Comparison of ENCODE assay signal across 27 cellular contexts in the genomic region with DNA sequence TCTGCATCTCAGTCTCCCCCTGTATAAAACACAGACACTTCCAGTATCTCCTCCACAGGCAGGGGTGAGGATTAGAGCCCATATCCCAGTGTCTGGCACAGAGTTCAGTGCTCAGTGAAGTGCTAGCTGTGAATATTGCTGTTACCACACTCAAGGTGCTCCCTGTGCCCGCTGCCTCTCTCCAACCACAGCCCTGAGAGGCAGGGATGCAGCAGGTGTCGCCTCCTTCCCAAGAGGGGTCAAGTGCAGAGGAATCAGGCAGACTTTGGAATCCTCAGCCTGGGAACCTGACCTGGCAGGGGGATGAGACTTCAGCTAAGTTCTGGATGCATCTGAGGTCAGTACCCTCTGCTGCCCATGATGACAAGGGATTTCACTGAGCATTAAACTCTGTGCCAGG.
"Had no signal": no experiment of that assay in that cellular context is flagged by ENCODE, and none has a peak within 500 bp of the region (broad histone marks: within the 10 kb centered on the region; RNA-seq: fewer than 3 reads in every experiment).

No MANE protein-coding gene starts in this region.

- H3K27me3 ChIP-seq: adrenal gland, body of pancreas, esophagus muscularis mucosa, foreskin keratinocyte, gastrocnemius medialis had no signal

- H3K4me3 Mint-ChIP-seq: activated CD4-positive, alpha-beta memory T cell treated with anti-CD3 and anti-CD28 coated beads, Interleukin-2, amount 10 ng/mL, durations not matched to agents 7 days and 5 days; activated CD4-positive, alpha-beta T cell treated with anti-CD3 and anti-CD28 coated beads, Interleukin-2, amount 10 ng/mL, durations not matched to agents 7 days and 5 days; activated naive CD4-positive, alpha-beta T cell treated with anti-CD3 and anti-CD28 coated beads for 36 hours; activated naive CD4-positive, alpha-beta T cell treated with anti-CD3 and anti-CD28 coated beads, Interleukin-2, amount 50 U/mL, for 24 hours; activated naive CD8-positive, alpha-beta T cell treated with anti-CD3 and anti-CD28 coated beads for 36 hours; activated naive CD8-positive, alpha-beta T cell treated with anti-CD3 and anti-CD28 coated beads, Interleukin-2, amount 50 U/mL, for 24 hours; activated T-helper 1 cell treated with anti-CD3 and anti-CD28 coated beads, Interleukin-12 subunit alpha, Interleukin-12 subunit beta, Interleukin-2, Interleukin-4 antibody, amounts not matched to agents 30 ng/mL and 10 ng/mL and 1 ng/mL, durations not matched to agents 14 hours and 24 hours and 36 hours; effector memory CD8-positive, alpha-beta T cell; WTC11 had no signal

- H3K27ac Mint-ChIP-seq: activated CD4-positive, alpha-beta memory T cell treated with anti-CD3 and anti-CD28 coated beads, Interleukin-2, amount 10 ng/mL, durations not matched to agents 7 days and 5 days; activated CD4-positive, alpha-beta T cell treated with anti-CD3 and anti-CD28 coated beads, Interleukin-2, amount 10 ng/mL, durations not matched to agents 7 days and 5 days; activated naive CD4-positive, alpha-beta T cell treated with anti-CD3 and anti-CD28 coated beads for 36 hours; activated naive CD4-positive, alpha-beta T cell treated with anti-CD3 and anti-CD28 coated beads, Interleukin-2, amount 50 U/mL, for 24 hours; activated naive CD8-positive, alpha-beta T cell treated with anti-CD3 and anti-CD28 coated beads for 36 hours; activated naive CD8-positive, alpha-beta T cell treated with anti-CD3 and anti-CD28 coated beads, Interleukin-2, amount 50 U/mL, for 24 hours; activated T-helper 1 cell treated with anti-CD3 and anti-CD28 coated beads, Interleukin-12 subunit alpha, Interleukin-12 subunit beta, Interleukin-2, Interleukin-4 antibody, amounts not matched to agents 30 ng/mL and 10 ng/mL and 1 ng/mL, durations not matched to agents 14 hours and 24 hours and 36 hours; activated T-helper 2 cell treated with anti-CD3 and anti-CD28 coated beads, Interferon-gamma antibody, Interleukin-2, Interleukin-4, amounts not matched to agents 10 μg/mL and 5 μg/mL and 100 μg/mL, durations not matched to agents 14 hours and 24 hours and 36 hours; effector memory CD8-positive, alpha-beta T cell; WTC11 had no signal

- H3K36me3 Mint-ChIP-seq: activated naive CD4-positive, alpha-beta T cell treated with anti-CD3 and anti-CD28 coated beads, Interleukin-2, amount 50 U/mL, for 24 hours; activated naive CD8-positive, alpha-beta T cell treated with anti-CD3 and anti-CD28 coated beads for 36 hours had no signal

- H3K27ac ChIP-seq: adrenal gland, body of pancreas, esophagus muscularis mucosa, foreskin keratinocyte, gastrocnemius medialis had no signal

- H3K4me1 Mint-ChIP-seq: activated CD4-positive, alpha-beta memory T cell treated with anti-CD3 and anti-CD28 coated beads, Interleukin-2, amount 10 ng/mL, durations not matched to agents 7 days and 5 days; activated CD4-positive, alpha-beta T cell treated with anti-CD3 and anti-CD28 coated beads, Interleukin-2, amount 10 ng/mL, durations not matched to agents 7 days and 5 days; activated naive CD4-positive, alpha-beta T cell treated with anti-CD3 and anti-CD28 coated beads, Interleukin-2, amount 50 U/mL, for 24 hours; activated naive CD8-positive, alpha-beta T cell treated with anti-CD3 and anti-CD28 coated beads for 36 hours; activated naive CD8-positive, alpha-beta T cell treated with anti-CD3 and anti-CD28 coated beads, Interleukin-2, amount 50 U/mL, for 24 hours had no signal

- H3K4me3 ChIP-seq: adrenal gland, body of pancreas, esophagus muscularis mucosa, gastrocnemius medialis had no signal

- H3K4me1 ChIP-seq: adrenal gland, esophagus muscularis mucosa, foreskin keratinocyte, gastrocnemius medialis had no signal

- H3K9me3 ChIP-seq: adrenal gland, body of pancreas, esophagus muscularis mucosa, gastrocnemius medialis had no signal

- H3K9me3 Mint-ChIP-seq: activated CD4-positive, alpha-beta memory T cell treated with anti-CD3 and anti-CD28 coated beads, Interleukin-2, amount 10 ng/mL, durations not matched to agents 7 days and 5 days; activated CD4-positive, alpha-beta T cell treated with anti-CD3 and anti-CD28 coated beads, Interleukin-2, amount 10 ng/mL, durations not matched to agents 7 days and 5 days; activated naive CD4-positive, alpha-beta T cell treated with anti-CD3 and anti-CD28 coated beads for 36 hours; activated naive CD4-positive, alpha-beta T cell treated with anti-CD3 and anti-CD28 coated beads, Interleukin-2, amount 50 U/mL, for 24 hours; activated naive CD8-positive, alpha-beta T cell treated with anti-CD3 and anti-CD28 coated beads for 36 hours; activated T-helper 1 cell treated with anti-CD3 and anti-CD28 coated beads, Interleukin-12 subunit alpha, Interleukin-12 subunit beta, Interleukin-2, Interleukin-4 antibody, amounts not matched to agents 30 ng/mL and 10 ng/mL and 1 ng/mL, durations not matched to agents 14 hours and 24 hours and 36 hours; activated T-helper 2 cell treated with anti-CD3 and anti-CD28 coated beads, Interferon-gamma antibody, Interleukin-2, Interleukin-4, amounts not matched to agents 10 μg/mL and 5 μg/mL and 100 μg/mL, durations not matched to agents 14 hours and 24 hours and 36 hours had no signal

- H3K27me3 Mint-ChIP-seq: activated CD4-positive, alpha-beta memory T cell treated with anti-CD3 and anti-CD28 coated beads, Interleukin-2, amount 10 ng/mL, durations not matched to agents 7 days and 5 days; activated CD4-positive, alpha-beta T cell treated with anti-CD3 and anti-CD28 coated beads, Interleukin-2, amount 10 ng/mL, durations not matched to agents 7 days and 5 days; activated naive CD4-positive, alpha-beta T cell treated with anti-CD3 and anti-CD28 coated beads, Interleukin-2, amount 50 U/mL, for 24 hours; activated naive CD8-positive, alpha-beta T cell treated with anti-CD3 and anti-CD28 coated beads for 36 hours; activated naive CD8-positive, alpha-beta T cell treated with anti-CD3 and anti-CD28 coated beads, Interleukin-2, amount 50 U/mL, for 24 hours; effector memory CD8-positive, alpha-beta T cell had no signal

- DNase-seq: activated CD4-positive, alpha-beta memory T cell treated with anti-CD3 and anti-CD28 coated beads, Interleukin-2, amount 10 ng/mL, durations not matched to agents 7 days and 5 days; activated CD4-positive, alpha-beta T cell treated with anti-CD3 and anti-CD28 coated beads for 1 hour; activated CD4-positive, alpha-beta T cell treated with anti-CD3 and anti-CD28 coated beads for 4 hours; activated CD4-positive, alpha-beta T cell treated with anti-CD3 and anti-CD28 coated beads, Interleukin-2, amount 10 ng/mL, durations not matched to agents 7 days and 5 days; activated CD4-positive, alpha-beta T cell treated with anti-CD3 and anti-CD28 coated beads, Interleukin-2, amount 50 U/mL, for 4 hours; activated CD8-positive, alpha-beta memory T cell treated with anti-CD3 and anti-CD28 coated beads, Interleukin-2, amount 50 U/mL, for 4 hours; activated effector memory CD4-positive, alpha-beta T cell treated with anti-CD3 and anti-CD28 coated beads, Interleukin-2, amount 50 U/mL, for 16 hours; activated naive CD4-positive, alpha-beta T cell treated with anti-CD3 and anti-CD28 coated beads for 36 hours; activated naive CD8-positive, alpha-beta T cell treated with anti-CD3 and anti-CD28 coated beads for 36 hours; activated naive CD8-positive, alpha-beta T cell treated with anti-CD3 and anti-CD28 coated beads, Interleukin-2, amount 50 U/mL, for 24 hours; activated T-cell treated with anti-CD3 and anti-CD28 coated beads, Interleukin-2, amount 50 U/mL, for 1 hour; activated T-cell treated with anti-CD3 and anti-CD28 coated beads, Interleukin-2, amount 50 U/mL, for 48 hours; amygdala; aorta; body of pancreas; caudate nucleus; effector memory CD8-positive, alpha-beta T cell; erythroblast; foreskin keratinocyte; gastrocnemius medialis; T-helper 2 cell had no signal
